11 cellular contexts compared by ENCODE assay signal in genomic region chr5:123916331-123917121, GRCh38.
DNase-seq lines count a peak whose midpoint lies in the region; ATAC-seq, FAIRE-seq and TF ChIP-seq lines count a peak whose summit lies in the region.
"Had no signal": no experiment of that assay in that cellular context is flagged by ENCODE, and none has a peak within 500 bp of the region (broad histone marks: within the 10 kb centered on the region; RNA-seq: fewer than 3 reads in every experiment).

No MANE protein-coding gene starts in this region.

- peak overlapping the region in 4 of 5 experiments; percentile 4 to 58 (median 19) for H3K4me3 Mint-ChIP-seq in brain
- H3K4me3 Mint-ChIP-seq: naive thymus-derived CD4-positive, alpha-beta T cell had no signal

- no peak for FAIRE-seq in HTR-8/SVneo (lab: Jason Lieb, UNC)

- H3K36me3 Mint-ChIP-seq in brain = peaks cover 18% of the 10 kb centered on the region
- H3K36me3 Mint-ChIP-seq: naive thymus-derived CD4-positive, alpha-beta T cell had no signal

- no peaks in the 10 kb centered on the region for H3K4me1 ChIP-seq in lower lobe of right lung

- H3K4me1 Mint-ChIP-seq in brain = peaks cover 18% of the 10 kb centered on the region
- H3K4me1 Mint-ChIP-seq: naive thymus-derived CD4-positive, alpha-beta T cell had no signal

- no peaks in the 10 kb centered on the region for H3K36me3 ChIP-seq in lower lobe of right lung

- H3K9me3 ChIP-seq in lower lobe of right lung = no peaks in the 10 kb centered on the region

- ATAC-seq in lower lobe of right lung = no peak
- ATAC-seq: naive thymus-derived CD4-positive, alpha-beta T cell had no signal

- H3K27me3 Mint-ChIP-seq in brain = no peaks in the 10 kb centered on the region
- H3K27me3 Mint-ChIP-seq: naive thymus-derived CD4-positive, alpha-beta T cell had no signal

- peak; percentile 95 for DNase-seq in AG04449 (ENCODE audit: low read depth, low spot score)
- DNase-seq in HTR-8/SVneo (ENCODE audit: insufficient read length, low spot score) = peak; percentile 47
- DNase-seq in kidney glomerular epithelial cell (lab: John Stamatoyannopoulos, UW) = peak; percentile 93
- DNase-seq in Ammon's horn (ENCODE audit: low spot score) = no peak
- no peak for DNase-seq in activated naive CD4-positive, alpha-beta T cell (lab: John Stamatoyannopoulos, UW)
- DNase-seq in lower lobe of right lung = no peak
- DNase-seq in stimulated activated CD4-positive, alpha-beta T cell treated with anti-CD3 and anti-CD28 coated beads, Interleukin-2, amount 100 ng/mL, for 24 hours = no peak
- DNase-seq: activated CD8-positive, alpha-beta memory T cell treated with anti-CD3 and anti-CD28 coated beads, Interleukin-2, amount 50 U/mL, for 4 hours; effector CD8-positive, alpha-beta T cell; naive thymus-derived CD4-positive, alpha-beta T cell had no signal

- CTCF ChIA-PET in AG04449 (lab: Yijun Ruan, JAX) = no interaction called here

- intact Hi-C loops in lower lobe of right lung (cut with DNase I) = no loop called here

- H3K9me3 Mint-ChIP-seq in brain = peaks cover 19 to 49% (median 26%) of the 10 kb centered on the region in 5 experiments

- H3K4me3 ChIP-seq in AG04449 (ENCODE audit: low read depth, low read length) = no peak overlapping the region
- H3K4me3 ChIP-seq in lower lobe of right lung = no peak overlapping the region

- no peak for TF ChIP-seq CTCF in AG04449 (IDR thresholded peaks at IDR 0.05; ENCODE audit: insufficient read depth, low read length, missing control alignments)
- TF ChIP-seq CTCF in brain (conservative IDR thresholded peaks at IDR 0.05) = no peak
- TF ChIP-seq CTCF in lower lobe of right lung (IDR thresholded peaks at IDR 0.05) = no peak

- H3K27me3 ChIP-seq in lower lobe of right lung (ENCODE audit: low read depth) = no peaks in the 10 kb centered on the region

- POLR2A ChIA-PET in AG04449 (lab: Yijun Ruan, JAX) = interaction anchor here (0.8 kb wide), 1 partner anchor 211 kb away, joined by 5 read pairs; no protein-coding TSS in a partner anchor

- no peak overlapping the region for H3K27ac ChIP-seq in lower lobe of right lung

- peak overlapping the region; percentile 3 to 88 (median 63) for H3K27ac Mint-ChIP-seq in brain
- H3K27ac Mint-ChIP-seq: naive thymus-derived CD4-positive, alpha-beta T cell had no signal

Comparison
In these comparisons a context has a peak if more than half of its experiments do, and no peak if none do; other contexts are left out.
1. DNase-seq: peak in AG04449 (single experiment), HTR-8/SVneo (single experiment) and kidney glomerular epithelial cell (single experiment); none in Ammon's horn (single experiment), activated naive CD4-positive, alpha-beta T cell (0 of 4), lower lobe of right lung (single experiment) and stimulated activated CD4-positive, alpha-beta T cell treated with anti-CD3 and anti-CD28 coated beads, Interleukin-2, amount 100 ng/mL, for 24 hours (0 of 2).